ENCODE assay signal across 8 cellular contexts in the genomic region with DNA sequence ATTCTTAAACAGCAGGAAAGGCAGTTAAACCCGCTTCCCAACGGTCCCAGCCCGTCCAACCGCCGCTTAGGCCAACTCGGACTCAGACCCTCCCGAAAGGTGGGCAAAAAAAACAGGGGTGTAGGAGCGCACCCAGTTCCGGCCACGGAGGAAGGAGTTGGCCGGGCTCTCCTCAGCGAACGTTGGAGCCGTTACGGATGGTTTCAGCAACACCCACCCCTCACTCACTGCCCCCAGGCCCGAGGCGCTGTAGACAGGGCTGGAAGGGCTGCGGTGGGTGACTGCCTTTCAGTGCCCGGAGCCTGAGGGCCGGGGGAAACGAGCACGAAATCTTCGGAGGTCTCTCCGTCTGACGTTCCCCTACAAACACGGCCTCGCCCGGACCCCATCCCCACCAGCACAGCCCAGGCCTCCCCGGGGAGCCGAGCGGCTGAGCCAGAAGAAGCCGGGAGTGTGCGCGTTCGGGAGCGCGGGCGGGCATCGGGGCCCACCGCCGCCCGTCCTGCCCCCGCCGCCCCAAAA. TPM values are rescaled to one million over a fixed set of nuclear protein-coding genes. Genes with fewer than 3 reads are reported as not detected.
A peak's percentile ranks its signal among the peaks of the same experiment; 100 is the strongest.
DNase-seq lines count a peak whose midpoint lies in the region; ATAC-seq and TF ChIP-seq lines count a peak whose summit lies in the region.

No MANE protein-coding gene starts in this region.

- TF ChIP-seq CTCF in DOHH2 (IDR thresholded peaks at IDR 0.05; ENCODE audit: low read depth, low read length, poor library complexity, severe bottlenecking), result no peak

- H3K36me3 Mint-ChIP-seq in activated T-cell treated with anti-CD3 and anti-CD28 coated beads, Interleukin-2, amount 50 U/mL, for 72 hours (ENCODE audit: insufficient read depth in 2 of 2), result peaks cover 2 to 5% of the 10 kb centered on the region in 2 donors

- H3K9me2 ChIP-seq in DOHH2 (replicated peaks; ENCODE audit: control insufficient read depth, low read length), result no peaks in the 10 kb centered on the region

- no peaks in the 10 kb centered on the region for H3K9me3 Mint-ChIP-seq in activated T-cell treated with anti-CD3 and anti-CD28 coated beads, Interleukin-2, amount 50 U/mL, for 72 hours

- H3K27ac Mint-ChIP-seq in activated T-cell treated with anti-CD3 and anti-CD28 coated beads, Interleukin-2, amount 50 U/mL, for 72 hours, result peak overlapping the region; percentile 98

- peak overlapping the region; percentile 12; the same call in 1 of the 2 replicates for H3K4me3 ChIP-seq in DOHH2 (ENCODE audit: low read length)

- peak overlapping the region; percentile 79; the same call in 1 of the 2 replicates for H3K4me2 ChIP-seq in DOHH2 (ENCODE audit: low read length)

- H3K9me3 ChIP-seq in DOHH2 (ENCODE audit: control insufficient read depth, insufficient read depth, low read length), result no peaks in the 10 kb centered on the region

- no peaks in the 10 kb centered on the region for H3K36me3 ChIP-seq in DOHH2 (ENCODE audit: control insufficient read depth, low read length)

- no peaks in the 10 kb centered on the region for H3F3A ChIP-seq in DOHH2 (ENCODE audit: control insufficient read depth, insufficient read depth)

- peak; percentile 5 to 10 for ATAC-seq in activated T-cell treated with anti-CD3 and anti-CD28 coated beads, Interleukin-2, amount 50 U/mL, for 72 hours (replicated peaks in 1 of 2)
- no peak for ATAC-seq in GM21528 (IDR thresholded peaks at IDR 0.05; ENCODE audit: low FRiP score, unreplicated experiment)
- no peak for ATAC-seq in HG02938 (IDR thresholded peaks at IDR 0.05; ENCODE audit: unreplicated experiment)

- peak; percentile 39 for DNase-seq in M059J (ENCODE audit: low read depth)
- peak; percentile 38 to 45 for DNase-seq in activated T-cell treated with anti-CD3 and anti-CD28 coated beads, Interleukin-2, amount 50 U/mL, for 72 hours
- peak; percentile 18 for DNase-seq in globus pallidus (ENCODE audit: low spot score)
- peak; percentile 9 for DNase-seq in occipital lobe (lab: John Stamatoyannopoulos, UW)
- no peak for DNase-seq in AG08395 (ENCODE audit: low spot score)

- peak overlapping the region; percentile 91 to 98 for H3K4me3 Mint-ChIP-seq in activated T-cell treated with anti-CD3 and anti-CD28 coated beads, Interleukin-2, amount 50 U/mL, for 72 hours

- peaks cover 66% of the 10 kb centered on the region for H3K4me1 Mint-ChIP-seq in activated T-cell treated with anti-CD3 and anti-CD28 coated beads, Interleukin-2, amount 50 U/mL, for 72 hours (ENCODE audit: low read depth)

- H3K79me2 ChIP-seq in DOHH2 (ENCODE audit: control insufficient read depth, low read length), result no peaks in the 10 kb centered on the region

- peaks cover 22% of the 10 kb centered on the region for H3K4me1 ChIP-seq in DOHH2 (ENCODE audit: control insufficient read depth, low read length)

- H3K27me3 Mint-ChIP-seq in activated T-cell treated with anti-CD3 and anti-CD28 coated beads, Interleukin-2, amount 50 U/mL, for 72 hours (ENCODE audit: low read depth), result peaks cover 19% of the 10 kb centered on the region

- peaks cover 65% of the 10 kb centered on the region for H3K27me3 ChIP-seq in DOHH2 (ENCODE audit: control insufficient read depth, low read length)

- H3K27ac ChIP-seq in DOHH2 (ENCODE audit: low read depth, low read length), result no peak overlapping the region

- H4K20me1 ChIP-seq in DOHH2 (ENCODE audit: control insufficient read depth, insufficient read depth, low read depth, low read length), result no peaks in the 10 kb centered on the region

RNA-seq across cellular contexts. Expression of a gene that starts 1.3 kb away (rescaled TPM):
- total RNA-seq in M059J (2014; rRNA removed; shearing (Covaris generic)), result 47.0 and 61.0 TPM in 2 replicates
- total RNA-seq in activated T-cell treated with anti-CD3 and anti-CD28 coated beads, Interleukin-2, amount 50 U/mL, for 72 hours, result 10 to 100 TPM; 47.0 to 53.6 TPM
- total RNA-seq in occipital lobe, result 169 TPM

RNA-seq across cellular contexts. Expression of a gene that starts 3.8 kb away (rescaled TPM):
- total RNA-seq in M059J (2014; rRNA removed; shearing (Covaris generic)), result 0.69 TPM in 1 of 2 replicates, not detected in the other
- 1 to 10 TPM; 1.0 to 1.8 TPM for total RNA-seq in activated T-cell treated with anti-CD3 and anti-CD28 coated beads, Interleukin-2, amount 50 U/mL, for 72 hours
- total RNA-seq in occipital lobe, result not detected

Comparison
In these comparisons a context has a peak if more than half of its experiments do, and no peak if none do; other contexts are left out.
1. ATAC-seq: peak in activated T-cell treated with anti-CD3 and anti-CD28 coated beads, Interleukin-2, amount 50 U/mL, for 72 hours (2 of 2); none in GM21528 (single experiment) and HG02938 (single experiment).